ENCODE assay signal across 6 cellular contexts in the genomic region with DNA sequence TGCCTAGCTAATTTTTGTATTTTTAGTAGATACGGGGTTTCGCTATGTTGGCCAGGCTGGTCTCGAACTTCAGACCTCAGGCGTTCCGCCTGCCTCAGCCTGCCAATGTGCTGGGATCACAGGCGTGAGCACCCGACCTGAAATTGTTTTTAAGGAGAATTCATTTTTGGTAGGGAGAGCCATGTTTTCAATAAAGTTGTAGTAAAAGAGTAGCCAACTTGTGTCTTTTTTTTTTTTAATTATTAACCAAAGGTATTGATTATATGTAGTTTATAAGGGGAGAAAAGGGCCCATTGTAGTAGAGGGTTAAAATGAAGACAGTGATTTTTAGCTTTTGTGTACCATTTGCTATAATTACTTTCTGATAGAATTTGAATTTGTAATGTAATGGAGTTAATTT.
"Had no signal": no experiment of that assay in that cellular context is flagged by ENCODE, and none has a peak within 500 bp of the region (broad histone marks: within the 10 kb centered on the region; RNA-seq: fewer than 3 reads in every experiment).

No MANE protein-coding gene starts in this region.

- H3K4me3 ChIP-seq: K562 had no signal

- DNase-seq: IMR-90, KBM-7, KG1 had no signal

- H3K27ac ChIP-seq: HL-60 had no signal

- FAIRE-seq: HTR-8/SVneo, K562 had no signal
